ENCODE assay signal across 9 cellular contexts in genomic region chr11:7671807-7672206, GRCh38. TPM values are rescaled to one million over a fixed set of nuclear protein-coding genes. Genes with fewer than 3 reads are reported as not detected.
DNase-seq lines count a peak whose midpoint lies in the region; ATAC-seq and TF ChIP-seq lines count a peak whose summit lies in the region.
"Had no signal": no experiment of that assay in that cellular context is flagged by ENCODE, and none has a peak within 500 bp of the region (broad histone marks: within the 10 kb centered on the region; RNA-seq: fewer than 3 reads in every experiment).

No MANE protein-coding gene starts in this region.

- H3K9ac ChIP-seq in MM.1S (ENCODE audit: low read length), result no peak overlapping the region

- peak; percentile 68 for ATAC-seq in HG02571 (IDR thresholded peaks at IDR 0.05; ENCODE audit: unreplicated experiment)
- ATAC-seq: gastroesophageal sphincter had no signal

- no peak overlapping the region for H3K4me3 ChIP-seq in MM.1S (ENCODE audit: low read length)
- H3K4me3 ChIP-seq: gastroesophageal sphincter had no signal

- no peaks in the 10 kb centered on the region for H3K79me2 ChIP-seq in MM.1S (ENCODE audit: low read length)

- no peak overlapping the region; the same call in 1 of the 2 replicates for H2AFZ ChIP-seq in MM.1S (ENCODE audit: low read length)

- no peaks in the 10 kb centered on the region for H3K36me3 Mint-ChIP-seq in activated T-cell treated with anti-CD3 and anti-CD28 coated beads, Interleukin-2, amount 50 U/mL, for 24 hours (ENCODE audit: low read depth)
- H3K36me3 Mint-ChIP-seq in endothelial cell (ENCODE audit: low read depth, unreplicated experiment), result no peaks in the 10 kb centered on the region

- DNase-seq in activated T-cell treated with anti-CD3 and anti-CD28 coated beads for 24 hours (ENCODE audit: low read depth) (peak; percentile 16), MM.1S (peak; percentile 22), substantia nigra (lab: John Stamatoyannopoulos, UW) (no peak), medulla oblongata (ENCODE audit: extremely low spot score) (no peak), endothelial cell (ENCODE audit: low spot score) (no peak), NCI-H1105 (lab: John Stamatoyannopoulos, UW) (no peak)
- DNase-seq in activated T-cell treated with anti-CD3 and anti-CD28 coated beads, Interleukin-2, amount 50 U/mL, for 24 hours, result no peak

- H3K36me3 ChIP-seq in MM.1S (replicated peaks; ENCODE audit: insufficient read depth, low read length), result no peaks in the 10 kb centered on the region

- peaks cover 22% of the 10 kb centered on the region for H3K4me1 Mint-ChIP-seq in activated T-cell treated with anti-CD3 and anti-CD28 coated beads, Interleukin-2, amount 50 U/mL, for 24 hours (ENCODE audit: low read depth)
- peaks cover 20% of the 10 kb centered on the region for H3K4me1 Mint-ChIP-seq in endothelial cell (ENCODE audit: unreplicated experiment)

- H3K9me3 Mint-ChIP-seq in activated T-cell treated with anti-CD3 and anti-CD28 coated beads, Interleukin-2, amount 50 U/mL, for 24 hours, result no peaks in the 10 kb centered on the region
- no peaks in the 10 kb centered on the region for H3K9me3 Mint-ChIP-seq in endothelial cell (ENCODE audit: unreplicated experiment)

- H3K27me3 Mint-ChIP-seq in activated T-cell treated with anti-CD3 and anti-CD28 coated beads, Interleukin-2, amount 50 U/mL, for 24 hours, result peaks cover 67% of the 10 kb centered on the region
- H3K27me3 Mint-ChIP-seq in endothelial cell (ENCODE audit: unreplicated experiment), result peaks cover 6% of the 10 kb centered on the region

- 0 out of 2 replicates have a peak, but pooled peaks cover 3% of the 10 kb centered on the region for H3F3A ChIP-seq in MM.1S (ENCODE audit: insufficient read depth, low read length)

- H3K27me3 ChIP-seq in MM.1S (replicated peaks; ENCODE audit: insufficient read depth, low read length), result no peaks in the 10 kb centered on the region

- H3K27ac ChIP-seq in MM.1S (ENCODE audit: low read length) (peak overlapping the region; percentile 6; the same call in 1 of the 2 replicates), substantia nigra (ENCODE audit: low read depth, low read length, poor library complexity, severe bottlenecking) (peak overlapping the region; percentile 60)
- H3K27ac ChIP-seq: gastroesophageal sphincter had no signal

- H3K4me2 ChIP-seq in MM.1S (ENCODE audit: low read depth, low read length), result peak overlapping the region; percentile 11; the same call in 1 of the 2 replicates

- no peaks in the 10 kb centered on the region for H4K20me1 ChIP-seq in MM.1S (ENCODE audit: insufficient read depth, low read length)

- H3K9me2 ChIP-seq in MM.1S (replicated peaks; ENCODE audit: insufficient read depth, low read length), result no peaks in the 10 kb centered on the region

- H3K9me3 ChIP-seq in MM.1S (replicated peaks; ENCODE audit: insufficient read depth, low read length), result no peaks in the 10 kb centered on the region
- H3K9me3 ChIP-seq: gastroesophageal sphincter had no signal

- no peak overlapping the region for H3K4me3 Mint-ChIP-seq in activated T-cell treated with anti-CD3 and anti-CD28 coated beads, Interleukin-2, amount 50 U/mL, for 24 hours
- no peak overlapping the region for H3K4me3 Mint-ChIP-seq in endothelial cell (ENCODE audit: unreplicated experiment)

- H3K4me1 ChIP-seq in MM.1S (ENCODE audit: low read length), result peaks cover 27% of the 10 kb centered on the region

- H3K27ac Mint-ChIP-seq in activated T-cell treated with anti-CD3 and anti-CD28 coated beads, Interleukin-2, amount 50 U/mL, for 24 hours, result no peak overlapping the region
- no peak overlapping the region for H3K27ac Mint-ChIP-seq in endothelial cell (ENCODE audit: unreplicated experiment)

- TF ChIP-seq CTCF in MM.1S (IDR thresholded peaks at IDR 0.05; ENCODE audit: low read length) (no peak), endothelial cell (IDR thresholded peaks at IDR 0.05; ENCODE audit: unreplicated experiment) (no peak)

RNA-seq across cellular contexts. Expression of gene CYB5R2, which starts 1.5 kb away (rescaled TPM):
- total RNA-seq in endothelial cell (ENCODE audit: unreplicated experiment), result 6.8 TPM

RNA-seq across cellular contexts. Expression of gene OVCH2, which starts 34.5 kb away (rescaled TPM):
- total RNA-seq in endothelial cell (ENCODE audit: unreplicated experiment), result 0.85 TPM
- total RNA-seq: gastroesophageal sphincter had no signal

Comparison
In these comparisons a context has a peak if more than half of its experiments do, and no peak if none do; other contexts are left out.
1. DNase-seq: peak in activated T-cell treated with anti-CD3 and anti-CD28 coated beads for 24 hours (single experiment) and MM.1S (single experiment); none in activated T-cell treated with anti-CD3 and anti-CD28 coated beads, Interleukin-2, amount 50 U/mL, for 24 hours (single experiment), substantia nigra (0 of 49), medulla oblongata (single experiment), endothelial cell (single experiment) and NCI-H1105 (single experiment).